ENCODE assay signal across 20 cellular contexts in the genomic region with DNA sequence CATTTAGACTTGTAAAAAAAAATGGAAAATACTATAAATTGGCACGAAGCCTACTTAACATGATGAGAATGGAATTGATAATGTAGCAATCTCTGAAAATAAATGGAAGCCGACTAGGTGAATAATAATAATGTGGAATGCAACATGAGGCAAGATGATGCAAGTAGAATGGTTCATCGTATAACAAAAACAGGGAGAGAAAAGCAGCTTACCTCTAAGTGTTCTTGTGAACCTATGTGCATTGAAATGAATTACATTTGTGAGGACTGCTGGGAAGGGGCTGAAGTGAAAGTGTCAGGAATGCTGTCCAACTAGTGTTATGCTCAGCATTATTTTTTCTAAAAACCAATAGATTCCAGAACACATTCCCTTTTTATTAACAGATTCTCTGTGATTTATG.
"Had no signal": no experiment of that assay in that cellular context is flagged by ENCODE, and none has a peak within 500 bp of the region (broad histone marks: within the 10 kb centered on the region; RNA-seq: fewer than 3 reads in every experiment).

No MANE protein-coding gene starts in this region.

- ATAC-seq: effector memory CD8-positive, alpha-beta T cell; left lobe of liver; naive thymus-derived CD4-positive, alpha-beta T cell; right cardiac atrium; stimulated activated effector memory CD8-positive, alpha-beta T cell treated with anti-CD3 and anti-CD28 coated beads, Interleukin-12 subunit alpha, Interleukin-12 subunit beta, amount 100 ng/mL, for 72 hours had no signal

- H3K4me1 Mint-ChIP-seq: naive thymus-derived CD4-positive, alpha-beta T cell; nephron; stimulated activated effector memory CD8-positive, alpha-beta T cell treated with anti-CD3 and anti-CD28 coated beads, Interleukin-12 subunit alpha, Interleukin-12 subunit beta, amount 100 ng/mL, for 72 hours had no signal

- H3K27me3 ChIP-seq: sigmoid colon, stomach, thyroid gland, vagina had no signal

- H3K36me3 ChIP-seq: prostate gland, sigmoid colon, stomach, thyroid gland, vagina had no signal

- H3K27ac Mint-ChIP-seq: effector memory CD8-positive, alpha-beta T cell; naive thymus-derived CD4-positive, alpha-beta T cell; nephron; stimulated activated effector memory CD8-positive, alpha-beta T cell treated with anti-CD3 and anti-CD28 coated beads, Interleukin-12 subunit alpha, Interleukin-12 subunit beta, amount 100 ng/mL, for 72 hours had no signal

- H3K36me3 Mint-ChIP-seq: naive thymus-derived CD4-positive, alpha-beta T cell; stimulated activated effector memory CD8-positive, alpha-beta T cell treated with anti-CD3 and anti-CD28 coated beads, Interleukin-12 subunit alpha, Interleukin-12 subunit beta, amount 100 ng/mL, for 72 hours had no signal

- DNase-seq: cortex of kidney; effector memory CD8-positive, alpha-beta T cell; head of caudate nucleus; kidney; mesenchymal stem cell; midbrain; naive thymus-derived CD4-positive, alpha-beta T cell; nucleus accumbens; right cardiac atrium; sigmoid colon; stimulated activated CD4-positive, alpha-beta T cell treated with anti-CD3 and anti-CD28 coated beads, Interleukin-2, amount 100 ng/mL, for 24 hours; stimulated activated CD4-positive, alpha-beta T cell treated with anti-CD3 and anti-CD28 coated beads, Interleukin-4, amount 100 ng/mL, for 24 hours; stimulated activated naive CD4-positive, alpha-beta T cell treated with Interleukin-2 at 50 U/mL for 16 hours; stomach; thyroid gland had no signal

- H3K9me3 ChIP-seq: prostate gland, sigmoid colon, thyroid gland, vagina had no signal

- H3K4me3 ChIP-seq: prostate gland, sigmoid colon, stomach, thyroid gland, vagina had no signal

- H3K4me3 Mint-ChIP-seq: effector memory CD8-positive, alpha-beta T cell; naive thymus-derived CD4-positive, alpha-beta T cell; nephron; stimulated activated effector memory CD8-positive, alpha-beta T cell treated with anti-CD3 and anti-CD28 coated beads, Interleukin-12 subunit alpha, Interleukin-12 subunit beta, amount 100 ng/mL, for 72 hours had no signal

- H3K27ac ChIP-seq: prostate gland, sigmoid colon, stomach, thyroid gland, vagina had no signal

- H3K27me3 Mint-ChIP-seq: effector memory CD8-positive, alpha-beta T cell had no signal

- H3K4me1 ChIP-seq: prostate gland, sigmoid colon, stomach, thyroid gland, vagina had no signal
